In genomic region chr7:76439120-76439888, GRCh38 we compare ENCODE assay signal across 9 cellular contexts. TPM values are rescaled to one million over a fixed set of nuclear protein-coding genes. Genes with fewer than 3 reads are reported as not detected.
DNase-seq lines count a peak whose midpoint lies in the region; ATAC-seq, FAIRE-seq and TF ChIP-seq lines count a peak whose summit lies in the region.
"Not testable (repeated sequence)": the region's sequence is repeated elsewhere in the genome, so short reads cannot be mapped to it uniquely, and the experiment has no call there.
"Had no signal": no experiment of that assay in that cellular context is flagged by ENCODE, and none has a peak within 500 bp of the region (broad histone marks: within the 10 kb centered on the region; RNA-seq: fewer than 3 reads in every experiment).

No MANE protein-coding gene starts in this region.

- H3K27ac ChIP-seq in ACC112 (ENCODE audit: low read depth, low read length) (peak overlapping the region; percentile 41; the same call in 1 of the 2 replicates), PC-9 (0 out of 2 replicates have a peak overlapping the region, but pooled peaks have one; percentile 29)
- H3K27ac ChIP-seq in WERI-Rb-1; K562 (ENCODE audit: extremely low read depth, low read depth, low read length); right lobe of liver; stomach: not testable (repeated sequence)

- H3K27me3 ChIP-seq in ACC112 (ENCODE audit: insufficient read depth, low read length); PC-9 (ENCODE audit: insufficient read depth, low read depth); WERI-Rb-1 (ENCODE audit: insufficient read depth, low read depth, severe bottlenecking); K562 (ENCODE audit: control insufficient read depth in 2 of 2, insufficient read depth in 2 of 2, low read length in 2 of 2); right lobe of liver; stomach: not testable (repeated sequence)

- TF ChIP-seq EP300 in K562 (IDR thresholded peaks at IDR 0.05; ENCODE audit: low read length); stomach (IDR thresholded peaks at IDR 0.05): not testable (repeated sequence)

- H3K9me1 ChIP-seq in K562 (ENCODE audit: control insufficient read depth, insufficient read depth, low read length): not testable (repeated sequence)

- H2AFZ ChIP-seq in ACC112 (ENCODE audit: low read length, unreplicated experiment); PC-9; K562 (ENCODE audit: low read depth, low read length): not testable (repeated sequence)

- 14% methylated on average over 2 of the region's 7 CpGs for WGBS in K562 (ENCODE audit: insufficient coverage, low coverage, missing lambda C conversion rate)
- WGBS in right lobe of liver (ENCODE audit: insufficient coverage, low coverage, low lambda C conversion rate, missing lambda C conversion rate): no CpG with 5 or more reads among the region's 7 CpGs
- WGBS in stomach, 5 donors: 84 to 89% (median 87%) methylated on average over 4 of the region's 7 CpGs; no CpG with 5 or more reads in 1 of the 5 donors

- not testable (repeated sequence) for H3F3A ChIP-seq in PC-9 (ENCODE audit: insufficient read depth, low read depth)

- FAIRE-seq in K562 (lab: Jason Lieb, UNC): peak; percentile 26

- H3K4me3 ChIP-seq in ACC112 (ENCODE audit: low read depth, low read length); PC-9; WERI-Rb-1 (ENCODE audit: low read depth, low read length); K562; right lobe of liver; stomach: not testable (repeated sequence)

- H3K4me1 ChIP-seq in ACC112 (ENCODE audit: control insufficient read depth, insufficient read depth, low read length, unreplicated experiment); PC-9 (replicated peaks; ENCODE audit: insufficient read depth); K562 (replicated peaks in 1 of 2; ENCODE audit: control insufficient read depth in 2 of 2, insufficient read depth in 2 of 2, low read length in 2 of 2); right lobe of liver; stomach: not testable (repeated sequence)

- not testable (repeated sequence) for TF ChIP-seq POLR2A in K562 (conservative IDR thresholded peaks at IDR 0.05); right lobe of liver (IDR thresholded peaks at IDR 0.05); stomach (IDR thresholded peaks at IDR 0.05)

- BruUV-seq in PC-9 (replicated peaks; lab: Mats Ljungman, UMichigan); K562 (replicated peaks; lab: Mats Ljungman, UMichigan): not testable (repeated sequence)

- H3K9me2 ChIP-seq in PC-9 (ENCODE audit: insufficient read depth): not testable (repeated sequence)

- H3K9me3 ChIP-seq in PC-9 (ENCODE audit: insufficient read depth, low read depth); WERI-Rb-1 (ENCODE audit: severe bottlenecking); K562 (replicated peaks; ENCODE audit: control insufficient read depth, insufficient read depth, low read depth, low read length); right lobe of liver; stomach: not testable (repeated sequence)

- not testable (repeated sequence) for DNase-seq in PC-9; K562 (ENCODE audit: extremely low read depth in 1 of 4, low spot score in 3 of 4); right lobe of liver; omental fat pad (ENCODE audit: low spot score)
- DNase-seq in WERI-Rb-1 (peak; percentile 36), stomach (peak; percentile 21)

- not testable (repeated sequence) for H3K9ac ChIP-seq in K562 (ENCODE audit: insufficient read depth in 1 of 2, low read depth in 2 of 2, low read length in 2 of 2)

- H3K79me2 ChIP-seq in ACC112 (ENCODE audit: control insufficient read depth, insufficient read depth, low read length, unreplicated experiment); PC-9 (ENCODE audit: low read depth); K562 (ENCODE audit: control insufficient read depth, insufficient read depth, low read length): not testable (repeated sequence)

- not testable (repeated sequence) for TF ChIP-seq CTCF in PC-9 (conservative IDR thresholded peaks at IDR 0.05); WERI-Rb-1 (IDR thresholded peaks at IDR 0.05; ENCODE audit: low read depth, low read length); K562 (IDR thresholded peaks at IDR 0.05 in 2 of 3, conservative IDR thresholded peaks at IDR 0.05 in 1 of 3; ENCODE audit: insufficient read depth in 2 of 3, low read depth in 1 of 3, low read length in 3 of 3); right lobe of liver (IDR thresholded peaks at IDR 0.05); omental fat pad (IDR thresholded peaks at IDR 0.05); stomach (IDR thresholded peaks at IDR 0.05)

- intact Hi-C loops in PC-9 (cut with micrococcal nuclease; ENCODE audit: unreplicated experiment); K562 (cut with micrococcal nuclease); right lobe of liver (cut with DNase I); stomach (cut with DNase I; ENCODE audit: low total_unique reads): not testable (repeated sequence)

- H4K20me1 ChIP-seq in PC-9 (ENCODE audit: insufficient read depth); K562 (replicated peaks; ENCODE audit: control insufficient read depth, insufficient read depth, low read length): not testable (repeated sequence)

- not testable (repeated sequence) for H3K36me3 ChIP-seq in ACC112 (ENCODE audit: insufficient read depth, low read length); PC-9 (ENCODE audit: low read depth); WERI-Rb-1; K562 (ENCODE audit: control insufficient read depth, insufficient read depth, low read length); right lobe of liver
- peaks cover 0 to 14% (median 0%) of the 10 kb centered on the region in 4 donors for H3K36me3 ChIP-seq in stomach

- in situ Hi-C loops in K562 (cut with MboI): loop anchor here (10.0 kb wide), 1 partner anchor 65 kb away; no protein-coding TSS in a partner anchor

- not testable (repeated sequence) for TF ChIP-seq RAD21 in K562 (CRISPR knock-in tag; conservative IDR thresholded peaks at IDR 0.05 in 1 of 2, IDR thresholded peaks at IDR 0.05 in 1 of 2)

- POLR2A ChIA-PET in PC-9 (lab: Charles Lee; ENCODE audit: unreplicated experiment); K562 (lab: Yijun Ruan, JAX): not testable (repeated sequence)

- not testable (repeated sequence) for ATAC-seq in K562
- ATAC-seq in esophagus mucosa (peak; percentile 68), right lobe of liver (peak in 3 of 4 donors; percentile 7 to 30 (median 25)), omental fat pad (ENCODE audit: low FRiP score) (peak; percentile 70)

- CTCF ChIA-PET in PC-9 (lab: Charles Lee); K562 (lab: Yijun Ruan, JAX; ENCODE audit: low intra/inter-chr PET ratio): not testable (repeated sequence)

- not testable (repeated sequence) for H3K4me2 ChIP-seq in PC-9; K562 (ENCODE audit: insufficient read depth, low read length)

RNA-seq across cellular contexts. Expression of gene ZP3, which starts 14.6 kb away (rescaled TPM):
- total RNA-seq in PC-9 (2021): 14.2 and 20.9 TPM in 2 replicates
- 2.2 and 6.3 TPM in 2 replicates for total RNA-seq in K562 (2011; cell fraction: chromatin; rRNA removed; ENCODE audit: low replicate concordance)
- 6.0 and 6.3 TPM in 2 replicates for total RNA-seq in K562 (2011; cell fraction: nucleolus; rRNA removed)
- 4.5 and 6.0 TPM in 2 replicates for total RNA-seq in K562 (2011; cell fraction: nucleoplasm; rRNA removed)
- total RNA-seq in K562 (2014; rRNA removed): 2.5 and 3.8 TPM in 2 replicates
- 1.5 and 2.3 TPM in 2 replicates for total RNA-seq in K562 (2014; rRNA removed; fragmentation: Illumina TruSeq; extraction: Trizol)
- 2.8 and 2.9 TPM in 2 replicates for total RNA-seq in K562 (2015; rRNA removed; fragmentation: Illumina TruSeq; extraction: Trizol)
- total RNA-seq in K562 (2021): 2.3 and 3.9 TPM in 2 replicates
- polyA plus RNA-seq in K562 (2011; rRNA removed): 2.4 and 8.1 TPM in 2 replicates
- polyA plus RNA-seq in K562 (2011; cell fraction: cytosol; rRNA removed): 8.3 and 10.1 TPM in 2 replicates
- 3.7 and 5.1 TPM in 2 replicates for polyA plus RNA-seq in K562 (2011; cell fraction: nucleus; rRNA removed)
- polyA plus RNA-seq in K562 (2012): 3.5 and 13.7 TPM in 2 replicates
- polyA plus RNA-seq in K562 (2014; fragmentation: Illumina TruSeq; extraction: Trizol): 3.5 and 3.8 TPM in 2 replicates
- polyA plus RNA-seq in K562 (2014; fragmentation: Nextera tagmentation; extraction: Ambion mirVana): 1 to 10 TPM; 2.0 to 2.8 TPM
- 1.4 and 3.7 TPM in 2 replicates for polyA plus RNA-seq in K562 (2014; rRNA removed)
- polyA minus RNA-seq in K562 (2011; rRNA and poly(A)+ RNA removed): 5.2 and 5.3 TPM in 2 replicates
- 4.2 and 12.3 TPM in 2 replicates for polyA minus RNA-seq in K562 (2011; cell fraction: cytosol; rRNA and poly(A)+ RNA removed)
- polyA minus RNA-seq in K562 (2011; cell fraction: nucleus; rRNA and poly(A)+ RNA removed): 3.1 and 3.8 TPM in 2 replicates
- 19.8 TPM for total RNA-seq in esophagus mucosa
- total RNA-seq in right lobe of liver: 1 to 10 TPM in 1 of 6 experiments, under 1 TPM in 4, not detected in 1; 0.27 to 2.8 (median 0.62) TPM
- 1 to 10 TPM in 1 of 4 donors, under 1 TPM in 2, not detected in 1; 0.48 to 2.6 (median 0.65) TPM for total RNA-seq in omental fat pad
- 1 to 10 TPM in 1 of 5 donors, not detected in 4; 1.4 TPM for total RNA-seq in stomach
- polyA plus RNA-seq in stomach: 1 to 10 TPM in 2 of 3 donors, under 1 TPM in 1; 0.46 to 7.1 (median 1.3) TPM

RNA-seq across cellular contexts. Expression of gene DTX2, which starts 22.2 kb away (rescaled TPM):
- 100 and 127 TPM in 2 replicates for total RNA-seq in PC-9 (2021)
- 39.4 and 79.0 TPM in 2 replicates for total RNA-seq in K562 (2011; cell fraction: chromatin; rRNA removed; ENCODE audit: low replicate concordance)
- total RNA-seq in K562 (2011; cell fraction: nucleolus; rRNA removed): 31.7 and 39.9 TPM in 2 replicates
- 27.0 and 30.3 TPM in 2 replicates for total RNA-seq in K562 (2011; cell fraction: nucleoplasm; rRNA removed)
- total RNA-seq in K562 (2014; rRNA removed): 14.9 and 20.4 TPM in 2 replicates
- 2.5 and 4.8 TPM in 2 replicates for total RNA-seq in K562 (2014; rRNA removed; fragmentation: Illumina TruSeq; extraction: Trizol)
- 8.3 and 9.9 TPM in 2 replicates for total RNA-seq in K562 (2015; rRNA removed; fragmentation: Illumina TruSeq; extraction: Trizol)
- total RNA-seq in K562 (2021): 25.2 and 31.5 TPM in 2 replicates
- polyA plus RNA-seq in K562 (2011; rRNA removed): 3.4 and 5.6 TPM in 2 replicates
- 5.9 and 13.5 TPM in 2 replicates for polyA plus RNA-seq in K562 (2011; cell fraction: cytosol; rRNA removed)
- polyA plus RNA-seq in K562 (2011; cell fraction: nucleus; rRNA removed): 20.0 and 31.0 TPM in 2 replicates
- polyA plus RNA-seq in K562 (2012): 15.4 and 44.4 TPM in 2 replicates
- polyA plus RNA-seq in K562 (2014; fragmentation: Illumina TruSeq; extraction: Trizol): 9.8 and 18.3 TPM in 2 replicates
- under 1 TPM; 0.20 to 0.57 TPM for polyA plus RNA-seq in K562 (2014; fragmentation: Nextera tagmentation; extraction: Ambion mirVana)
- polyA plus RNA-seq in K562 (2014; rRNA removed): 12.2 and 15.5 TPM in 2 replicates
- polyA minus RNA-seq in K562 (2011; rRNA and poly(A)+ RNA removed): 3.7 and 4.3 TPM in 2 replicates
- 21.2 and 26.6 TPM in 2 replicates for polyA minus RNA-seq in K562 (2011; cell fraction: cytosol; rRNA and poly(A)+ RNA removed)
- polyA minus RNA-seq in K562 (2011; cell fraction: nucleus; rRNA and poly(A)+ RNA removed): 8.5 and 10.3 TPM in 2 replicates
- total RNA-seq in esophagus mucosa: 56.2 TPM
- 10 to 100 TPM in 4 of 6 experiments, 1 to 10 TPM in 2; 8.9 to 16.8 (median 11.1) TPM for total RNA-seq in right lobe of liver
- total RNA-seq in omental fat pad: 10 to 100 TPM; 15.1 to 32.2 (median 22.1) TPM
- total RNA-seq in stomach: 100 to 1,000 TPM in 2 of 5 donors, 10 to 100 TPM in 3; 20.0 to 252 (median 57.1) TPM
- polyA plus RNA-seq in stomach: 10 to 100 TPM; 27.2 to 46.3 (median 37.5) TPM

RNA-seq across cellular contexts. Expression of gene SSC4D, which starts 29.8 kb away (rescaled TPM):
- total RNA-seq in PC-9 (2021): 3.5 and 3.9 TPM in 2 replicates
- total RNA-seq in K562 (2011; cell fraction: chromatin; rRNA removed; ENCODE audit: low replicate concordance): 0.74 and 1.7 TPM in 2 replicates
- total RNA-seq in K562 (2011; cell fraction: nucleolus; rRNA removed): 2.6 and 3.0 TPM in 2 replicates
- 1.2 TPM in 2 replicates for total RNA-seq in K562 (2011; cell fraction: nucleoplasm; rRNA removed)
- 0.41 and 0.49 TPM in 2 replicates for total RNA-seq in K562 (2014; rRNA removed)
- total RNA-seq in K562 (2014; rRNA removed; fragmentation: Illumina TruSeq; extraction: Trizol): 0.19 and 0.65 TPM in 2 replicates
- total RNA-seq in K562 (2015; rRNA removed; fragmentation: Illumina TruSeq; extraction: Trizol): 0.98 and 1.1 TPM in 2 replicates
- total RNA-seq in K562 (2021): 0.98 and 1.2 TPM in 2 replicates
- 0.91 and 1.2 TPM in 2 replicates for polyA plus RNA-seq in K562 (2011; rRNA removed)
- 0.71 and 2.0 TPM in 2 replicates for polyA plus RNA-seq in K562 (2011; cell fraction: cytosol; rRNA removed)
- polyA plus RNA-seq in K562 (2011; cell fraction: nucleus; rRNA removed): 1.8 and 2.8 TPM in 2 replicates
- 1.9 and 4.0 TPM in 2 replicates for polyA plus RNA-seq in K562 (2012)
- polyA plus RNA-seq in K562 (2014; fragmentation: Illumina TruSeq; extraction: Trizol): 0.80 and 1.5 TPM in 2 replicates
- polyA plus RNA-seq in K562 (2014; fragmentation: Nextera tagmentation; extraction: Ambion mirVana): under 1 TPM in 1 of 2 experiments, not detected in 1; 0.06 TPM
- polyA plus RNA-seq in K562 (2014; rRNA removed): 0.67 and 1.0 TPM in 2 replicates
- polyA minus RNA-seq in K562 (2011; rRNA and poly(A)+ RNA removed): 0.30 and 0.53 TPM in 2 replicates
- polyA minus RNA-seq in K562 (2011; cell fraction: cytosol; rRNA and poly(A)+ RNA removed): 0.55 and 0.76 TPM in 2 replicates
- 0.27 TPM in 1 of 2 replicates, not detected in the other for polyA minus RNA-seq in K562 (2011; cell fraction: nucleus; rRNA and poly(A)+ RNA removed)
- 0.92 TPM for total RNA-seq in esophagus mucosa
- 1 to 10 TPM; 1.2 to 2.6 (median 1.2) TPM for total RNA-seq in right lobe of liver
- total RNA-seq in omental fat pad: 10 to 100 TPM in 1 of 4 donors, 1 to 10 TPM in 3; 2.1 to 14.6 (median 3.4) TPM
- total RNA-seq in stomach: under 1 TPM in 1 of 5 donors, not detected in 4; 0.37 TPM
- polyA plus RNA-seq in stomach: under 1 TPM in 1 of 3 donors, not detected in 2; 0.80 TPM
- total RNA-seq: CD4-positive, alpha-beta memory T cell had no signal
